In genomic region chr22:29006346-29006745, GRCh38 we compare ENCODE assay signal across 1 cellular context.
TF ChIP-seq lines count a peak whose summit lies in the region.

No MANE protein-coding gene starts in this region.

TF ChIP-seq in WTC11, 78 proteins besides CTCF, POLR2A, EP300 and RAD21 (continued from another document):
- no peak for TF ChIP-seq MAX (CRISPR knock-in tag; IDR thresholded peaks at IDR 0.05)
- TF ChIP-seq, protein P1, sequence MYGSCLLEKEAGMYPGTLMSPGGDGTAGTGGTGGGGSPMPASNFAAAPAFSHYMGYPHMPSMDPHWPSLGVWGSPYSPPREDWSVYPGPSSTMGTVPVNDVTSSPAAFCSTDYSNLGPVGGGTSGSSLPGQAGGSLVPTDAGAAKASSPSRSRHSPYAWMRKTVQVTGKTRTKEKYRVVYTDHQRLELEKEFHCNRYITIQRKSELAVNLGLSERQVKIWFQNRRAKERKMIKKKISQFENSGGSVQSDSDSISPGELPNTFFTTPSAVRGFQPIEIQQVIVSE (CRISPR knock-in tag; IDR thresholded peaks at IDR 0.05; ENCODE audit: borderline replicate concordance): no peak
- TF ChIP-seq ZNF671 (CRISPR knock-in tag; IDR thresholded peaks at IDR 0.05): no peak
- TF ChIP-seq ZNF423 (CRISPR knock-in tag; IDR thresholded peaks at IDR 0.05): no peak
- TF ChIP-seq FOXJ3 (CRISPR knock-in tag; IDR thresholded peaks at IDR 0.05; ENCODE audit: borderline replicate concordance): no peak
